1 cellular context compared by ENCODE assay signal in the genomic region with DNA sequence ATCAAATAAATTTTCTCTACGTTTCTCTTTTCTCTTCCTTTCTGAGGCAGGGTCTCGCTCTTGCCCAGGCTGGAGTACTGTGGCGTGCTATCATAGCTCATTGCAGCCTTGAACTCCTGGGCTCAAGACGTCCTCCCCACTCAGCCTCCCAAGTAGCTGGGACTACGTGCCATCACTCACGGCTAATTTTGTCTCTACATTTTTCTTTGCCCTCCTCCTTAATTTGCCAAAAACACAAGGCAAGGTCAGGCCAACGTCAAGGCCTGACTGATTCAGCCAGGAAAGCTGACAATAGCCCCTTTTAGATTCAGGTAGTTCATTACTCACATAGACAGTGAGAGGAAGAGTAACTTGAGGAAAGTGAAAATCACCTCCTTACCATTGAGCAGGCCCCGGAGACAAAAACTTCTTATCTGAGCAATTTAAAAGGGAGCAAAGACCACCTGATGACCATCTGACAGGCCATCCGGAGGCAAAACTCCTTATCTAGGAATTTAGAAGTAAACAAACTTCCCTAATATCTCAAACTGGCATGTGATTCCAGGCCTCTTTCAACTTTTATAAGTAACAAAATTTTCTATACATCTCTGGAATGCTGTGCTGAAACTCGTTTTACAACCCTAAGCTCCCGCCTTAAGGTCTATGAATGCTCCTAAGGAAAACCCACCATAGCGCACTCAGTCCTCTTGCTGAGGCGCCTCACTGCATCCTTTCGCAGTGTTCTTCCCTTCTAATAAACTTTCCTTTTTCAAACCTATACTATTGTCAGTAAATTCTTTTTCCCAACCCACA.
TF ChIP-seq lines count a peak whose summit lies in the region.

No MANE protein-coding gene starts in this region.

TF ChIP-seq in HepG2, 621 proteins besides CTCF, POLR2A, EP300 and RAD21 (continued from another document):
- no peak for TF ChIP-seq POLR2AphosphoS5 (IDR thresholded peaks at IDR 0.05; ENCODE audit: low read depth, low read length)
- TF ChIP-seq HOXD1 (CRISPR knock-in tag; IDR thresholded peaks at IDR 0.05) = no peak
- TF ChIP-seq KMT2B (CRISPR knock-in tag; IDR thresholded peaks at IDR 0.05) = no peak
- no peak for TF ChIP-seq KLF15 (CRISPR knock-in tag; IDR thresholded peaks at IDR 0.05; ENCODE audit: borderline replicate concordance)
